ENCODE assay signal across 23 cellular contexts in genomic region chr10:74690393-74690792, GRCh38.
"Had no signal": no experiment of that assay in that cellular context is flagged by ENCODE, and none has a peak within 500 bp of the region (broad histone marks: within the 10 kb centered on the region; RNA-seq: fewer than 3 reads in every experiment).

No MANE protein-coding gene starts in this region.

- H3K36me3 ChIP-seq: heart left ventricle, left ventricle myocardium inferior, lower lobe of right lung had no signal

- H3K27ac Mint-ChIP-seq: immature natural killer cell, mesothelial cell of epicardium, naive B cell had no signal

- H3K4me3 ChIP-seq: coronary artery, dorsolateral prefrontal cortex, esophagus muscularis mucosa, gastroesophageal sphincter, heart left ventricle, hepatocyte, left ventricle myocardium inferior, lower lobe of right lung, mucosa of descending colon had no signal

- H3K9me3 ChIP-seq: esophagus muscularis mucosa, gastroesophageal sphincter, heart left ventricle, left ventricle myocardium inferior, lower lobe of right lung, mucosa of descending colon had no signal

- ATAC-seq: foreskin keratinocyte, gastroesophageal sphincter, heart left ventricle, left cardiac atrium, lower lobe of right lung, mucosa of descending colon had no signal

- H3K4me1 ChIP-seq: esophagus muscularis mucosa, foreskin keratinocyte, gastroesophageal sphincter, heart left ventricle, left ventricle myocardium inferior, lower lobe of right lung had no signal

- H3K4me3 Mint-ChIP-seq: immature natural killer cell, mesothelial cell of epicardium, naive B cell had no signal

- H3K27me3 ChIP-seq: dorsolateral prefrontal cortex, esophagus muscularis mucosa, foreskin keratinocyte, gastroesophageal sphincter, heart left ventricle, hepatocyte had no signal

- DNase-seq: dermis blood vessel endothelial cell; dorsolateral prefrontal cortex; effector CD4-positive, alpha-beta T cell; effector memory CD4-positive, alpha-beta T cell; foreskin keratinocyte; heart left ventricle; hypothalamus; immature natural killer cell; left cardiac atrium; left ventricle myocardium inferior; lower lobe of right lung; mesenchymal stem cell; mucosa of descending colon; naive B cell had no signal

- FAIRE-seq: colon, endothelial cell of umbilical vein, frontal cortex, keratinocyte had no signal

- H3K27ac ChIP-seq: coronary artery, dorsolateral prefrontal cortex, esophagus muscularis mucosa, foreskin keratinocyte, gastroesophageal sphincter, heart left ventricle, hepatocyte, left ventricle myocardium inferior, lower lobe of right lung had no signal

- H3K27me3 Mint-ChIP-seq: naive B cell had no signal

- H3K9me3 Mint-ChIP-seq: immature natural killer cell, mesothelial cell of epicardium, naive B cell had no signal

- H3K4me1 Mint-ChIP-seq: immature natural killer cell, mesothelial cell of epicardium had no signal
